24 cellular contexts compared by ENCODE assay signal in genomic region chr22:20283674-20284066, GRCh38. TPM values are rescaled to one million over a fixed set of nuclear protein-coding genes. Genes with fewer than 3 reads are reported as not detected.
A peak's percentile ranks its signal among the peaks of the same experiment; 100 is the strongest.
DNase-seq lines count a peak whose midpoint lies in the region; TF ChIP-seq lines count a peak whose summit lies in the region.
"Had no signal": no experiment of that assay in that cellular context is flagged by ENCODE, and none has a peak within 500 bp of the region (broad histone marks: within the 10 kb centered on the region; RNA-seq: fewer than 3 reads in every experiment).

No MANE protein-coding gene starts in this region.

- no peak overlapping the region for H3K4me3 ChIP-seq in neuronal stem cell (ENCODE audit: low read length in 2 of 2)
- H3K4me3 ChIP-seq in trophoblast cell (ENCODE audit: low read depth, low read length) = no peak overlapping the region

- peak overlapping the region; percentile 88 for H2AK5ac ChIP-seq in neuronal stem cell (ENCODE audit: low read depth, low read length)
- H2AK5ac ChIP-seq in trophoblast cell (ENCODE audit: low read length) = no peak overlapping the region

- H2BK5ac ChIP-seq in neuronal stem cell (ENCODE audit: low read length) (no peak overlapping the region), trophoblast cell (ENCODE audit: low read depth, low read length, poor library complexity) (no peak overlapping the region)

- H3K14ac ChIP-seq in neuronal stem cell (ENCODE audit: low read length) = no peak overlapping the region
- no peak overlapping the region for H3K14ac ChIP-seq in trophoblast cell (ENCODE audit: low read length)

- H3K4me1 ChIP-seq in neuronal stem cell (ENCODE audit: control insufficient read depth in 2 of 2, insufficient read depth in 1 of 2, low read depth in 1 of 2, low read length in 2 of 2) (peaks cover 14 to 17% of the 10 kb centered on the region in 2 donors), trophoblast cell (ENCODE audit: control insufficient read depth in 1 of 2, insufficient read depth in 2 of 2, low read length in 2 of 2) (no peaks in the 10 kb centered on the region)

- H3K79me1 ChIP-seq in neuronal stem cell (ENCODE audit: low read depth, low read length) (peaks cover 2% of the 10 kb centered on the region), trophoblast cell (ENCODE audit: low read length) (no peaks in the 10 kb centered on the region)

- H3K4me3 Mint-ChIP-seq in chondrocyte (ENCODE audit: unreplicated experiment) = no peak overlapping the region
- H3K4me3 Mint-ChIP-seq: CD4-positive, CD25-positive, alpha-beta regulatory T cell; IgD-negative memory B cell had no signal

- no peak overlapping the region for H4K12ac ChIP-seq in trophoblast cell (ENCODE audit: low read depth, low read length)

- H3K9me3 ChIP-seq in neuronal stem cell (replicated peaks in 1 of 2; ENCODE audit: control insufficient read depth in 2 of 2, insufficient read depth in 1 of 2, low read depth in 1 of 2, low read length in 2 of 2) (no peaks in the 10 kb centered on the region), trophoblast cell (ENCODE audit: insufficient read depth, low read depth, low read length) (peaks cover 2% of the 10 kb centered on the region)

- H3K23ac ChIP-seq in neuronal stem cell (ENCODE audit: low read depth, low read length, poor library complexity) (no peak overlapping the region), trophoblast cell (ENCODE audit: low read length) (no peak overlapping the region)

- no peak for TF ChIP-seq CTCF in chondrocyte (IDR thresholded peaks at IDR 0.05)

- peak overlapping the region; percentile 61 for H2BK120ac ChIP-seq in neuronal stem cell (ENCODE audit: low read depth, low read length)
- H2BK120ac ChIP-seq in trophoblast cell (ENCODE audit: insufficient read depth, low read length, poor library complexity) = no peak overlapping the region

- H3K9ac ChIP-seq in neuronal stem cell (ENCODE audit: low read depth, low read length, poor library complexity) (no peak overlapping the region), trophoblast cell (ENCODE audit: low read length) (no peak overlapping the region)

- H3K4me2 ChIP-seq in neuronal stem cell (ENCODE audit: insufficient read depth, low read length, poor library complexity, severe bottlenecking) = no peak overlapping the region
- H3K4me2 ChIP-seq in trophoblast cell (ENCODE audit: low read length) = no peak overlapping the region

- no peak overlapping the region for H3K4ac ChIP-seq in neuronal stem cell (ENCODE audit: low read length)
- H3K4ac ChIP-seq in trophoblast cell (ENCODE audit: low read depth, low read length) = no peak overlapping the region

- H3K18ac ChIP-seq in neuronal stem cell (ENCODE audit: low read length) (peak overlapping the region; percentile 83), trophoblast cell (ENCODE audit: low read length) (no peak overlapping the region)

- H3K4me1 Mint-ChIP-seq in chondrocyte (ENCODE audit: low read depth) = no peaks in the 10 kb centered on the region
- H3K4me1 Mint-ChIP-seq: CD4-positive, CD25-positive, alpha-beta regulatory T cell; IgD-negative memory B cell had no signal

- no peaks in the 10 kb centered on the region for H3K36me3 Mint-ChIP-seq in chondrocyte (ENCODE audit: low read depth)
- H3K36me3 Mint-ChIP-seq: CD4-positive, CD25-positive, alpha-beta regulatory T cell; IgD-negative memory B cell had no signal

- H4K91ac ChIP-seq in neuronal stem cell (ENCODE audit: low read depth, low read length, poor library complexity) (no peak overlapping the region), trophoblast cell (ENCODE audit: low read depth, low read length) (no peak overlapping the region)

- H3K27me3 ChIP-seq in neuronal stem cell (ENCODE audit: control insufficient read depth in 3 of 3, insufficient read depth in 3 of 3, low read depth in 1 of 3, low read length in 3 of 3) = peaks cover 0 to 11% (median 0%) of the 10 kb centered on the region in 3 experiments
- no peaks in the 10 kb centered on the region for H3K27me3 ChIP-seq in trophoblast cell (ENCODE audit: insufficient read depth, low read length)

- no peaks in the 10 kb centered on the region for H3K9me3 Mint-ChIP-seq in chondrocyte (ENCODE audit: low read depth)
- H3K9me3 Mint-ChIP-seq: IgD-negative memory B cell had no signal

- H3K27me3 Mint-ChIP-seq in chondrocyte (ENCODE audit: low read depth) = peaks cover 6% of the 10 kb centered on the region
- H3K27me3 Mint-ChIP-seq: CD4-positive, CD25-positive, alpha-beta regulatory T cell had no signal

- no peaks in the 10 kb centered on the region for H3K79me2 ChIP-seq in trophoblast cell (ENCODE audit: control insufficient read depth, insufficient read depth, low read length, poor library complexity)

- H3K36me3 ChIP-seq in neuronal stem cell (replicated peaks in 1 of 2; ENCODE audit: control insufficient read depth in 2 of 2, insufficient read depth in 2 of 2, low read length in 2 of 2) (no peaks in the 10 kb centered on the region), trophoblast cell (ENCODE audit: control insufficient read depth in 1 of 2, insufficient read depth in 2 of 2, low read length in 2 of 2) (no peaks in the 10 kb centered on the region)

- WGBS in neuronal stem cell (ENCODE audit: extremely low coverage in 2 of 2, insufficient read length in 2 of 2, insufficient replicate concordance in 1 of 2), 2 donors = no CpG with 5 or more reads among the region's 5 CpGs
- WGBS in trophoblast cell (ENCODE audit: extremely low coverage, insufficient coverage, insufficient read length) = no CpG with 5 or more reads among the region's 5 CpGs

- H4K8ac ChIP-seq in neuronal stem cell (ENCODE audit: low read depth, low read length) (peak overlapping the region; percentile 17), trophoblast cell (ENCODE audit: low read depth, low read length) (no peak overlapping the region)

- DNase-seq in NCI-H1417 (lab: John Stamatoyannopoulos, UW) (peak in 2 of 3 experiments; percentile 21 to 54), NCI-H1417 treated with DMSO at 0.1 percent for 48 hours (lab: John Stamatoyannopoulos, UW) (no peak), COR-L47 (lab: John Stamatoyannopoulos, UW) (peak; percentile 69), NCI-H446 treated with DMSO at 0.1 percent for 48 hours (lab: John Stamatoyannopoulos, UW) (peak; percentile 7), neuronal stem cell (ENCODE audit: low spot score) (no peak), trophoblast cell (no peak), D341Med (ENCODE audit: low spot score) (no peak), chondrocyte (ENCODE audit: low spot score) (no peak)
- DNase-seq: 8988T; AML-193; CD4-positive, CD25-positive, alpha-beta regulatory T cell; DMS153; GDM1; Karpas-422; MV-4-11; NCI-H1105 treated with DMSO at 0.1 percent for 48 hours; NCI-H187 treated with DMSO at 0.1 percent for 48 hours; NCI-H2107; NCI-H226; NCI-H524 treated with DMSO at 0.1 percent for 48 hours; NK-92 treated with Interleukin-12 subunit alpha and Interleukin-12 subunit beta, amount 100 ng/mL, for 24 hours; SIG-M5; T-helper 1 cell had no signal

- H3K27ac Mint-ChIP-seq in chondrocyte (ENCODE audit: unreplicated experiment) = no peak overlapping the region
- H3K27ac Mint-ChIP-seq: IgD-negative memory B cell had no signal

- H3K27ac ChIP-seq in neuronal stem cell (replicated peaks; ENCODE audit: low read length) (no peak overlapping the region), trophoblast cell (ENCODE audit: low read depth, low read length) (no peak overlapping the region)

- no peak overlapping the region for H2BK15ac ChIP-seq in neuronal stem cell (ENCODE audit: low read length)

- H2AFZ ChIP-seq in neuronal stem cell (ENCODE audit: low read length) = no peak overlapping the region
- H2AFZ ChIP-seq in trophoblast cell (ENCODE audit: insufficient read depth, low read length, poor library complexity) = no peak overlapping the region

- H2BK12ac ChIP-seq in neuronal stem cell (ENCODE audit: low read length) = peak overlapping the region; percentile 3
- no peak overlapping the region for H2BK12ac ChIP-seq in trophoblast cell (ENCODE audit: low read length)

RNA-seq across cellular contexts. Expression of gene RTN4R, which starts 15.6 kb away (rescaled TPM):
- polyA plus RNA-seq in neuronal stem cell (2013, experiment 1 of 2) = 23.2 TPM
- polyA plus RNA-seq in neuronal stem cell (2013, experiment 2 of 2) = 22.9 TPM
- 10.4 and 11.7 TPM in 2 replicates for polyA plus RNA-seq in trophoblast cell (2013)
- total RNA-seq in chondrocyte = 0.75 to 5.5 TPM (median 5.5 TPM) in 3 replicates
- polyA plus RNA-seq: IgD-negative memory B cell had no signal

RNA-seq across cellular contexts. Expression of gene DGCR6L, which starts 36.2 kb away (rescaled TPM):
- polyA plus RNA-seq in neuronal stem cell (2013, experiment 1 of 2) = 26.0 TPM
- 25.8 TPM for polyA plus RNA-seq in neuronal stem cell (2013, experiment 2 of 2)
- polyA plus RNA-seq in trophoblast cell (2013) = 18.6 and 19.9 TPM in 2 replicates
- 45.7 to 52.6 TPM (median 47.2 TPM) in 3 replicates for total RNA-seq in chondrocyte

Comparison
In these comparisons a context has a peak if more than half of its experiments do, and no peak if none do; other contexts are left out.
1. DNase-seq: peak in NCI-H1417 (2 of 3), COR-L47 (single experiment) and NCI-H446 treated with DMSO at 0.1 percent for 48 hours (single experiment); none in NCI-H1417 treated with DMSO at 0.1 percent for 48 hours (single experiment), neuronal stem cell (single experiment), trophoblast cell (0 of 2), D341Med (single experiment) and chondrocyte (single experiment).